8 cellular contexts compared by ENCODE assay signal in genomic region chr3:186277268-186277909, GRCh38.
DNase-seq lines count a peak whose midpoint lies in the region; ATAC-seq, FAIRE-seq and TF ChIP-seq lines count a peak whose summit lies in the region.

No MANE protein-coding gene starts in this region.

- DNase-seq in cardiac muscle cell (ENCODE audit: low read depth in 1 of 2, low spot score in 1 of 2) (peak; percentile 36 to 79), Right ventricle myocardium inferior (ENCODE audit: missing footprints) (no peak), astrocyte (ENCODE audit: low read depth) (peak; percentile 47), iris pigment epithelial cell (ENCODE audit: low read depth) (peak; percentile 79), SK-N-DZ (ENCODE audit: low spot score) (no peak), tibial artery (no peak)
- no peak for DNase-seq in activated CD4-positive, alpha-beta T cell treated with anti-CD3 and anti-CD28 coated beads, Interleukin-2, amount 50 U/mL, for 1 hour
- DNase-seq in activated T-cell treated with anti-CD3 and anti-CD28 coated beads, Interleukin-2, amount 50 U/mL, for 72 hours: no peak

- ATAC-seq in Right ventricle myocardium inferior: no peak
- ATAC-seq in activated T-cell treated with anti-CD3 and anti-CD28 coated beads, Interleukin-2, amount 50 U/mL, for 72 hours (replicated peaks in 1 of 2): no peak

- H3K9me3 Mint-ChIP-seq in astrocyte (ENCODE audit: unreplicated experiment): no peaks in the 10 kb centered on the region
- no peaks in the 10 kb centered on the region for H3K9me3 Mint-ChIP-seq in activated T-cell treated with anti-CD3 and anti-CD28 coated beads, Interleukin-2, amount 50 U/mL, for 72 hours

- H3K27ac ChIP-seq in cardiac muscle cell (no peak overlapping the region), astrocyte (ENCODE audit: low read depth, low read length) (no peak overlapping the region), tibial artery (no peak overlapping the region)

- no peaks in the 10 kb centered on the region for H3K9me3 ChIP-seq in cardiac muscle cell (ENCODE audit: low read depth)
- H3K9me3 ChIP-seq in astrocyte (ENCODE audit: insufficient read depth, low read depth, low read length): no peaks in the 10 kb centered on the region
- H3K9me3 ChIP-seq in tibial artery: no peaks in the 10 kb centered on the region

- H3K9ac ChIP-seq in astrocyte (ENCODE audit: low read length): no peak overlapping the region

- H3K27ac Mint-ChIP-seq in astrocyte (ENCODE audit: unreplicated experiment): no peak overlapping the region
- no peak overlapping the region for H3K27ac Mint-ChIP-seq in activated T-cell treated with anti-CD3 and anti-CD28 coated beads, Interleukin-2, amount 50 U/mL, for 72 hours

- no peak overlapping the region for H3K4me2 ChIP-seq in astrocyte (ENCODE audit: low read length)

- H3K36me3 ChIP-seq in cardiac muscle cell: no peaks in the 10 kb centered on the region
- no peaks in the 10 kb centered on the region for H3K36me3 ChIP-seq in astrocyte (ENCODE audit: insufficient read depth, low read length)
- peaks cover 14 to 25% (median 19%) of the 10 kb centered on the region in 3 donors for H3K36me3 ChIP-seq in tibial artery

- intact Hi-C loops in Right ventricle myocardium inferior (cut with DNase I): loop anchor here (5.0 kb wide), 1 partner anchor 295 kb away; no protein-coding TSS in a partner anchor
- intact Hi-C loops in tibial artery (cut with DNase I; ENCODE audit: low total_unique reads): loop anchor here (5.0 kb wide), 1 partner anchor 85 kb away; the partner anchor contains the start of gene DGKG

- peak; percentile 62 for TF ChIP-seq CTCF in cardiac muscle cell (IDR thresholded peaks at IDR 0.05; ENCODE audit: low read depth, low read length)
- peak; percentile 59 for TF ChIP-seq CTCF in astrocyte (IDR thresholded peaks at IDR 0.05; ENCODE audit: insufficient read depth, low read depth, low read length)
- TF ChIP-seq CTCF in tibial artery (IDR thresholded peaks at IDR 0.05): peak in 1 of 2 experiments; percentile 21

- H3K36me3 Mint-ChIP-seq in astrocyte (ENCODE audit: low read depth, unreplicated experiment): no peaks in the 10 kb centered on the region
- H3K36me3 Mint-ChIP-seq in activated T-cell treated with anti-CD3 and anti-CD28 coated beads, Interleukin-2, amount 50 U/mL, for 72 hours (ENCODE audit: insufficient read depth in 2 of 2): no peaks in the 10 kb centered on the region

- H3K27me3 ChIP-seq in cardiac muscle cell (no peaks in the 10 kb centered on the region), astrocyte (ENCODE audit: insufficient read depth, low read length) (no peaks in the 10 kb centered on the region), tibial artery (no peaks in the 10 kb centered on the region)

- H4K20me1 ChIP-seq in astrocyte (ENCODE audit: insufficient read depth, low read length): no peaks in the 10 kb centered on the region

- H3K4me1 ChIP-seq in cardiac muscle cell (ENCODE audit: low read depth): peaks cover 4% of the 10 kb centered on the region
- H3K4me1 ChIP-seq in astrocyte (ENCODE audit: insufficient read depth, low read length): peaks cover 18% of the 10 kb centered on the region
- H3K4me1 ChIP-seq in tibial artery: peaks cover 0 to 16% (median 12%) of the 10 kb centered on the region in 4 donors

- no peaks in the 10 kb centered on the region for H3K79me2 ChIP-seq in astrocyte (ENCODE audit: insufficient read depth, low read length)

- H3K4me3 Mint-ChIP-seq in astrocyte (ENCODE audit: unreplicated experiment): no peak overlapping the region
- no peak overlapping the region for H3K4me3 Mint-ChIP-seq in activated T-cell treated with anti-CD3 and anti-CD28 coated beads, Interleukin-2, amount 50 U/mL, for 72 hours

- peaks cover 13% of the 10 kb centered on the region for H3K27me3 Mint-ChIP-seq in astrocyte (ENCODE audit: low read depth, unreplicated experiment)
- peaks cover 46% of the 10 kb centered on the region for H3K27me3 Mint-ChIP-seq in activated T-cell treated with anti-CD3 and anti-CD28 coated beads, Interleukin-2, amount 50 U/mL, for 72 hours (ENCODE audit: low read depth)

- peaks cover 13% of the 10 kb centered on the region for H3K4me1 Mint-ChIP-seq in astrocyte (ENCODE audit: low read depth, unreplicated experiment)
- peaks cover 5% of the 10 kb centered on the region for H3K4me1 Mint-ChIP-seq in activated T-cell treated with anti-CD3 and anti-CD28 coated beads, Interleukin-2, amount 50 U/mL, for 72 hours (ENCODE audit: low read depth)

- peak overlapping the region; percentile 21 for H2AFZ ChIP-seq in astrocyte (ENCODE audit: low read depth, low read length)

- peak; percentile 71 for FAIRE-seq in astrocyte (lab: Jason Lieb, UNC)

- H3K4me3 ChIP-seq in cardiac muscle cell: no peak overlapping the region
- no peak overlapping the region for H3K4me3 ChIP-seq in astrocyte (ENCODE audit: insufficient read depth, low read depth, low read length)
- H3K4me3 ChIP-seq in tibial artery: no peak overlapping the region

Comparison
In these comparisons a context has a peak if more than half of its experiments do, and no peak if none do; other contexts are left out.
1. DNase-seq: peak in cardiac muscle cell (2 of 2), astrocyte (single experiment) and iris pigment epithelial cell (single experiment); none in Right ventricle myocardium inferior (single experiment), SK-N-DZ (single experiment), activated CD4-positive, alpha-beta T cell treated with anti-CD3 and anti-CD28 coated beads, Interleukin-2, amount 50 U/mL, for 1 hour (single experiment), tibial artery (0 of 2) and activated T-cell treated with anti-CD3 and anti-CD28 coated beads, Interleukin-2, amount 50 U/mL, for 72 hours (0 of 2).